Comparison of ENCODE assay signal across 8 cellular contexts in the genomic region with DNA sequence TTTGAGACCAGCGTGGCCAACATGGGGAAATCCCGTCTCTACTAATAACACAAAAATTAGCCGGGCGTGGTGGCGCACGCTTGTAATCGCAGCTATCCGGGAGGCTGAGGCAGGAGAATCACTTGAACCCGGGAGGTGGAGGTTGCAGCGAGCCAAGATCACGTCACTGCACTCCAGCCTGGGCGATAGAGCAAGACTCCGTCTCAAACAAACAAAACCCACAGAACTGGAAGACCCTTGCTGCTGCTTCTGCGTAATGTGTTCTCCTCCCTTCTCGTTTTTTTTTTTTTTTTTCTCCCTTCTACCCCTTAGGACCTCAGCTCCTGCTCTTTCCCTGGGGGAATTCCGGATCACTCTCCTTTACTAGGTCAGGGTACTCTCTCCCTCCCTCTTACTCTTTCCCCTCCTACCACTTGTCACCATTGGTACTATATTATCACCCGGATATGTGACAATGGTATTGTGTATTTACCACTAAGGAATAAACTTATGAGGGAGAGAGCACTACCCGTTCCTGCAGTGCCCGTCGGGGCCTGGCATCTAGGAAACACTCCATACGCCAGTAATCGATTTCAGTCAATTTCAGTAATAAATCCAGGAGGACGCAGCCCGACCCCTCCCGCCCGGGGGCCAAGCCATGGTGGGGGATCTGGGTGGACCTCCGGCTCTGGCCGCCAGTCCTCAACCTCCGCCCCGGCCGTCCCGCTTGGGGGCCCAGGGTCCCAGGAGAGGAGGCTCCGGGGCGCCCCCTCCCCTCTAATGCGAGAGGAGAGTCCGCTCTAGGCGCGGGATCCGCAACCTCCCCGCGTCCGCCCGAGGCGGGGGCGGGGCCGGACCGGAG. TPM values are rescaled to one million over a fixed set of nuclear protein-coding genes. Genes with fewer than 3 reads are reported as not detected.
A peak's percentile ranks its signal among the peaks of the same experiment; 100 is the strongest.
DNase-seq lines count a peak whose midpoint lies in the region; ATAC-seq and TF ChIP-seq lines count a peak whose summit lies in the region.

No MANE protein-coding gene starts in this region.

- peaks cover 46% of the 10 kb centered on the region for H3K79me2 ChIP-seq in osteoblast (ENCODE audit: insufficient read depth, low read length)

- peak overlapping the region; percentile 93 for H3K27ac Mint-ChIP-seq in activated T-helper 2 cell treated with anti-CD3 and anti-CD28 coated beads, Interferon-gamma antibody, Interleukin-2, Interleukin-4, amounts not matched to agents 10 μg/mL and 5 μg/mL and 100 μg/mL, durations not matched to agents 14 hours and 24 hours and 36 hours

- intact Hi-C loops in activated T-helper 2 cell treated with anti-CD3 and anti-CD28 coated beads, Interferon-gamma antibody, Interleukin-2, Interleukin-4, amounts not matched to agents 10 μg/mL and 5 μg/mL and 100 μg/mL, durations not matched to agents 14 hours and 24 hours and 36 hours (cut with micrococcal nuclease), result loop anchor here (1.0 kb wide), 1 partner anchor 15 kb away; no protein-coding TSS in a partner anchor
- intact Hi-C loops in head of caudate nucleus (cut with DNase I), result no loop called here

- ATAC-seq in HG02763 (IDR thresholded peaks at IDR 0.05; ENCODE audit: unreplicated experiment), result peak; percentile 13

- peaks cover 4% of the 10 kb centered on the region for H3K36me3 ChIP-seq in osteoblast (ENCODE audit: insufficient read depth, low read length)

- DNase-seq in stimulated activated CD4-positive, alpha-beta T cell treated with anti-CD3 and anti-CD28 coated beads, Interleukin-15, amount 100 ng/mL, for 1 hour (ENCODE audit: low read depth in 1 of 2, low spot score in 1 of 2), result peak; percentile 67 to 80
- DNase-seq in stimulated activated CD4-positive, alpha-beta T cell treated with anti-CD3 and anti-CD28 coated beads, Interleukin-4, amount 100 ng/mL, for 24 hours, result no peak
- DNase-seq in NCI-H345 (lab: John Stamatoyannopoulos, UW), result peak; percentile 98
- peak; percentile 75 for DNase-seq in activated T-helper 2 cell treated with anti-CD3 and anti-CD28 coated beads, Interferon-gamma antibody, Interleukin-2, Interleukin-4, amounts not matched to agents 10 μg/mL and 5 μg/mL and 100 μg/mL, durations not matched to agents 14 hours and 24 hours and 36 hours (ENCODE audit: low spot score)
- peak; percentile 62 to 92 (median 86) for DNase-seq in head of caudate nucleus
- DNase-seq in osteoblast (ENCODE audit: insufficient read length, low spot score, missing footprints), result no peak
- DNase-seq in KG1 (lab: John Stamatoyannopoulos, UW), result no peak

- H3K9me3 Mint-ChIP-seq in activated T-helper 2 cell treated with anti-CD3 and anti-CD28 coated beads, Interferon-gamma antibody, Interleukin-2, Interleukin-4, amounts not matched to agents 10 μg/mL and 5 μg/mL and 100 μg/mL, durations not matched to agents 14 hours and 24 hours and 36 hours, result no peaks in the 10 kb centered on the region

- peaks cover 13% of the 10 kb centered on the region for H3K4me1 ChIP-seq in osteoblast (ENCODE audit: insufficient read depth, low read length)

- peak overlapping the region; percentile 70 for H3K27ac ChIP-seq in osteoblast (ENCODE audit: low read depth, low read length)

- peaks cover 2% of the 10 kb centered on the region for H4K20me1 ChIP-seq in osteoblast (ENCODE audit: insufficient read depth, low read length)

- H3K27me3 Mint-ChIP-seq in activated T-helper 2 cell treated with anti-CD3 and anti-CD28 coated beads, Interferon-gamma antibody, Interleukin-2, Interleukin-4, amounts not matched to agents 10 μg/mL and 5 μg/mL and 100 μg/mL, durations not matched to agents 14 hours and 24 hours and 36 hours (ENCODE audit: low read depth), result peaks cover 2% of the 10 kb centered on the region

- H3K4me1 Mint-ChIP-seq in activated T-helper 2 cell treated with anti-CD3 and anti-CD28 coated beads, Interferon-gamma antibody, Interleukin-2, Interleukin-4, amounts not matched to agents 10 μg/mL and 5 μg/mL and 100 μg/mL, durations not matched to agents 14 hours and 24 hours and 36 hours (ENCODE audit: low read depth), result peaks cover 3% of the 10 kb centered on the region

- H3K27me3 ChIP-seq in osteoblast (ENCODE audit: insufficient read depth, low read length), result no peaks in the 10 kb centered on the region

- peak overlapping the region; percentile 95 for H3K4me3 Mint-ChIP-seq in activated T-helper 2 cell treated with anti-CD3 and anti-CD28 coated beads, Interferon-gamma antibody, Interleukin-2, Interleukin-4, amounts not matched to agents 10 μg/mL and 5 μg/mL and 100 μg/mL, durations not matched to agents 14 hours and 24 hours and 36 hours (ENCODE audit: low read depth)

- no peaks in the 10 kb centered on the region for H3K36me3 Mint-ChIP-seq in activated T-helper 2 cell treated with anti-CD3 and anti-CD28 coated beads, Interferon-gamma antibody, Interleukin-2, Interleukin-4, amounts not matched to agents 10 μg/mL and 5 μg/mL and 100 μg/mL, durations not matched to agents 14 hours and 24 hours and 36 hours (ENCODE audit: low read depth)

- no peaks in the 10 kb centered on the region for H3K9me3 ChIP-seq in osteoblast (ENCODE audit: low read depth, low read length)

- peak overlapping the region; percentile 81 for H2AFZ ChIP-seq in osteoblast (ENCODE audit: low read length)

- no peak for TF ChIP-seq CTCF in osteoblast (IDR thresholded peaks at IDR 0.05; ENCODE audit: extremely low read depth, low read depth, low read length)

- peak overlapping the region; percentile 87 for H3K4me3 ChIP-seq in osteoblast (ENCODE audit: insufficient read depth, low read length)

- peak overlapping the region; percentile 90 for H3K4me2 ChIP-seq in osteoblast (ENCODE audit: insufficient read depth, low read length)

RNA-seq across cellular contexts. Expression of gene GARRE1, which starts 0.4 kb away (rescaled TPM):
- total RNA-seq in activated T-helper 2 cell treated with anti-CD3 and anti-CD28 coated beads, Interferon-gamma antibody, Interleukin-2, Interleukin-4, amounts not matched to agents 10 μg/mL and 5 μg/mL and 100 μg/mL, durations not matched to agents 14 hours and 24 hours and 36 hours, result 9.6 and 10.0 TPM in 2 replicates
- 25.0 and 29.8 TPM in 2 replicates for total RNA-seq in osteoblast

Comparison
In these comparisons a context has a peak if more than half of its experiments do, and no peak if none do; other contexts are left out.
1. DNase-seq: peak in stimulated activated CD4-positive, alpha-beta T cell treated with anti-CD3 and anti-CD28 coated beads, Interleukin-15, amount 100 ng/mL, for 1 hour (2 of 2), NCI-H345 (single experiment), activated T-helper 2 cell treated with anti-CD3 and anti-CD28 coated beads, Interferon-gamma antibody, Interleukin-2, Interleukin-4, amounts not matched to agents 10 μg/mL and 5 μg/mL and 100 μg/mL, durations not matched to agents 14 hours and 24 hours and 36 hours (single experiment) and head of caudate nucleus (42 of 42); none in stimulated activated CD4-positive, alpha-beta T cell treated with anti-CD3 and anti-CD28 coated beads, Interleukin-4, amount 100 ng/mL, for 24 hours (single experiment), osteoblast (single experiment) and KG1 (single experiment).